10 cellular contexts compared by ENCODE assay signal in the genomic region with DNA sequence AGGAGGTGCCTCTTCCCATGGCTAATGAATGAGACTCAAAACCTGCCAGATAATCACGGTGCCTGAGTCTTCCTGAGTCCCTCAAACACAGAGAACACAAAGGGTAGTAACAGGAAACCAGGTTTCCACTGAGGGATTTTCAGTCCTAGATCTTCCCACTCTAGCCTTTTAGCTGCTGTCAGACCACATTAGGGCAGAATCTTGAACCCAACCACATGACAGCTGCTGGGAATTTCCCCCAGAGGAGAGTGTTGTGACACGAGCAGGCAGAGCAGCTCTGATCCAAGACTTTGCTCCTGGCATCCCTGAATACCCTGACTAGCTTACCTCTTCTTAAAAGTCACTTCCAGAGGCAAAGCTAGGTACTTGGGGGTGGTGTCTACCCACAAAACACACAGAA. TPM values are rescaled to one million over a fixed set of nuclear protein-coding genes. Genes with fewer than 3 reads are reported as not detected.
DNase-seq lines count a peak whose midpoint lies in the region; ATAC-seq and TF ChIP-seq lines count a peak whose summit lies in the region.
"Had no signal": no experiment of that assay in that cellular context is flagged by ENCODE, and none has a peak within 500 bp of the region (broad histone marks: within the 10 kb centered on the region; RNA-seq: fewer than 3 reads in every experiment).

No MANE protein-coding gene starts in this region.

- peak overlapping the region in 1 of 2 donors; percentile 2 for H3K27ac Mint-ChIP-seq in activated naive CD4-positive, alpha-beta T cell treated with anti-CD3 and anti-CD28 coated beads, Interleukin-2, amount 50 U/mL, for 72 hours
- H3K27ac Mint-ChIP-seq in stimulated activated naive B cell treated with anti-CD40 and anti-IgM and Interleukin-4, amounts not matched to agents 10 μg/mL and 1 μg/mL and 100 μg/mL, for 72 hours, result no peak overlapping the region

- H3K27me3 Mint-ChIP-seq in stimulated activated naive B cell treated with anti-CD40 and anti-IgM and Interleukin-4, amounts not matched to agents 10 μg/mL and 1 μg/mL and 100 μg/mL, for 72 hours, result peaks cover 24 to 47% of the 10 kb centered on the region in 2 donors

- intact Hi-C loops in esophagus squamous epithelium (cut with DNase I), result no loop called here

- no peak overlapping the region for H3K4me3 Mint-ChIP-seq in stimulated activated naive B cell treated with anti-CD40 and anti-IgM and Interleukin-4, amounts not matched to agents 10 μg/mL and 1 μg/mL and 100 μg/mL, for 72 hours

- H3K4me3 ChIP-seq in epithelial cell of proximal tubule (ENCODE audit: low read depth, low read length), result no peak overlapping the region
- H3K4me3 ChIP-seq in esophagus squamous epithelium, result no peak overlapping the region

- no peak overlapping the region for H3K27ac ChIP-seq in esophagus squamous epithelium

- H3K36me3 ChIP-seq in esophagus squamous epithelium, result no peaks in the 10 kb centered on the region

- no peaks in the 10 kb centered on the region for H3K27me3 ChIP-seq in esophagus squamous epithelium

- 0 to 14% methylated on average over 2 of the region's 2 CpGs for WGBS in esophagus squamous epithelium, 2 donors

- H3K9me3 ChIP-seq in esophagus squamous epithelium, result no peaks in the 10 kb centered on the region

- peaks cover 0 to 54% (median 4%) of the 10 kb centered on the region in 3 donors for H3K4me1 ChIP-seq in esophagus squamous epithelium

- peak; percentile 23 to 56 for DNase-seq in activated naive CD4-positive, alpha-beta T cell treated with anti-CD3 and anti-CD28 coated beads, Interleukin-2, amount 50 U/mL, for 72 hours (ENCODE audit: low spot score in 2 of 2)
- DNase-seq in activated naive CD4-positive, alpha-beta T cell treated with anti-CD3 and anti-CD28 coated beads, Interleukin-2, amount 50 U/mL, for 16 hours, result no peak
- DNase-seq in epithelial cell of proximal tubule (ENCODE audit: low read depth) (peak; percentile 41), putamen (ENCODE audit: low spot score) (no peak), esophagus squamous epithelium (lab: John Stamatoyannopoulos, UW) (no peak)
- DNase-seq in stimulated activated naive B cell treated with anti-CD40 and anti-IgM and Interleukin-4, amounts not matched to agents 10 μg/mL and 1 μg/mL and 100 μg/mL, for 72 hours, result peak; percentile 8
- DNase-seq: hippocampal formation, posterior cingulate gyrus had no signal

- TF ChIP-seq POLR2A in esophagus squamous epithelium (IDR thresholded peaks at IDR 0.05), result no peak

- ATAC-seq in activated naive CD4-positive, alpha-beta T cell treated with anti-CD3 and anti-CD28 coated beads, Interleukin-2, amount 50 U/mL, for 72 hours, result peak; percentile 85 to 92
- ATAC-seq in HG03095 (IDR thresholded peaks at IDR 0.05; ENCODE audit: unreplicated experiment), result peak; percentile 42
- peak; percentile 44 to 68 for ATAC-seq in stimulated activated naive B cell treated with anti-CD40 and anti-IgM and Interleukin-4, amounts not matched to agents 10 μg/mL and 1 μg/mL and 100 μg/mL, for 72 hours (replicated peaks)
- no peak for ATAC-seq in GM18498 (IDR thresholded peaks at IDR 0.05; ENCODE audit: unreplicated experiment)

- TF ChIP-seq CTCF in epithelial cell of proximal tubule (conservative IDR thresholded peaks at IDR 0.05; ENCODE audit: low read depth, low read length) (no peak), esophagus squamous epithelium (IDR thresholded peaks at IDR 0.05) (no peak)

- no peaks in the 10 kb centered on the region for H3K36me3 Mint-ChIP-seq in activated naive CD4-positive, alpha-beta T cell treated with anti-CD3 and anti-CD28 coated beads, Interleukin-2, amount 50 U/mL, for 72 hours
- H3K36me3 Mint-ChIP-seq in stimulated activated naive B cell treated with anti-CD40 and anti-IgM and Interleukin-4, amounts not matched to agents 10 μg/mL and 1 μg/mL and 100 μg/mL, for 72 hours, result no peaks in the 10 kb centered on the region

- peaks cover 27 to 34% of the 10 kb centered on the region in 2 donors for H3K4me1 Mint-ChIP-seq in stimulated activated naive B cell treated with anti-CD40 and anti-IgM and Interleukin-4, amounts not matched to agents 10 μg/mL and 1 μg/mL and 100 μg/mL, for 72 hours

- no peaks in the 10 kb centered on the region for H3K9me3 Mint-ChIP-seq in activated naive CD4-positive, alpha-beta T cell treated with anti-CD3 and anti-CD28 coated beads, Interleukin-2, amount 50 U/mL, for 72 hours
- no peaks in the 10 kb centered on the region for H3K9me3 Mint-ChIP-seq in stimulated activated naive B cell treated with anti-CD40 and anti-IgM and Interleukin-4, amounts not matched to agents 10 μg/mL and 1 μg/mL and 100 μg/mL, for 72 hours

RNA-seq across cellular contexts. Expression of gene HSPA9, which starts 28.3 kb away (rescaled TPM):
- total RNA-seq in activated naive CD4-positive, alpha-beta T cell treated with anti-CD3 and anti-CD28 coated beads, Interleukin-2, amount 50 U/mL, for 72 hours, result 100 to 1,000 TPM; 346 to 393 TPM
- 174 and 403 TPM in 2 replicates for total RNA-seq in epithelial cell of proximal tubule
- 100 to 1,000 TPM; 185 to 354 (median 279) TPM for total RNA-seq in esophagus squamous epithelium

Comparison
In these comparisons a context has a peak if more than half of its experiments do, and no peak if none do; other contexts are left out.
1. DNase-seq: peak in activated naive CD4-positive, alpha-beta T cell treated with anti-CD3 and anti-CD28 coated beads, Interleukin-2, amount 50 U/mL, for 72 hours (2 of 2), epithelial cell of proximal tubule (single experiment) and stimulated activated naive B cell treated with anti-CD40 and anti-IgM and Interleukin-4, amounts not matched to agents 10 μg/mL and 1 μg/mL and 100 μg/mL, for 72 hours (single experiment); none in activated naive CD4-positive, alpha-beta T cell treated with anti-CD3 and anti-CD28 coated beads, Interleukin-2, amount 50 U/mL, for 16 hours (single experiment), putamen (single experiment) and esophagus squamous epithelium (single experiment).